1 cellular context compared by ENCODE assay signal in the genomic region with DNA sequence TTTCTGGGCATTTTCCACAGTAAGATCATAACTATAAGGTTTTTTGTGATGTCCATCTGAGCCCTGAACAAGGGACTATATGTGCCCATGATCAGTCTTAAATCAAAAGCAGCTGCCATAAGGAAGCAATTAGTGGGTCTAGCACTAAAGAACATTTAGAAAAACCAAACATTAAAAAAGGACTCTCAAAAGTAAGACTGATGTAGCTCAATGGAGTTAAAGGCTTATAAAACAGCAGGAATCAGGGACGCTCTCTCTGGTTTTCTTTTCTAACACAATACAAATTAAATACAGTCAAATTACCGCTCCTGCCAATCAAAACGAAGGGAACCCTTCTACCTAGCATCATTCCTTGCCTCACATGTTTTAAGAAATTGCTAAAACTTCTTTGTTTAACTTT.
TF ChIP-seq lines count a peak whose summit lies in the region.

No MANE protein-coding gene starts in this region.

TF ChIP-seq in HEK293, 187 proteins besides CTCF, POLR2A, EP300 and RAD21 (continued from another document and continues in another):
- TF ChIP-seq, protein P1, sequence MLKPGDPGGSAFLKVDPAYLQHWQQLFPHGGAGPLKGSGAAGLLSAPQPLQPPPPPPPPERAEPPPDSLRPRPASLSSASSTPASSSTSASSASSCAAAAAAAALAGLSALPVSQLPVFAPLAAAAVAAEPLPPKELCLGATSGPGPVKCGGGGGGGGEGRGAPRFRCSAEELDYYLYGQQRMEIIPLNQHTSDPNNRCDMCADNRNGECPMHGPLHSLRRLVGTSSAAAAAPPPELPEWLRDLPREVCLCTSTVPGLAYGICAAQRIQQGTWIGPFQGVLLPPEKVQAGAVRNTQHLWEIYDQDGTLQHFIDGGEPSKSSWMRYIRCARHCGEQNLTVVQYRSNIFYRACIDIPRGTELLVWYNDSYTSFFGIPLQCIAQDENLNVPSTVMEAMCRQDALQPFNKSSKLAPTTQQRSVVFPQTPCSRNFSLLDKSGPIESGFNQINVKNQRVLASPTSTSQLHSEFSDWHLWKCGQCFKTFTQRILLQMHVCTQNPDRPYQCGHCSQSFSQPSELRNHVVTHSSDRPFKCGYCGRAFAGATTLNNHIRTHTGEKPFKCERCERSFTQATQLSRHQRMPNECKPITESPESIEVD (tag by site-specific recombination; IDR thresholded peaks at IDR 0.05): peak; percentile 98
- TF ChIP-seq ZNF394 (tag by site-specific recombination; IDR thresholded peaks at IDR 0.05; ENCODE audit: borderline replicate concordance) (no peak), YY2 (tag by site-specific recombination; IDR thresholded peaks at IDR 0.05) (no peak), ZNF133 (tag by site-specific recombination; IDR thresholded peaks at IDR 0.05) (no peak), OSR2 (tag by site-specific recombination; IDR thresholded peaks at IDR 0.05) (peak; percentile 86), ZNF701 (tag by site-specific recombination; IDR thresholded peaks at IDR 0.05) (no peak), ZXDB (tag by site-specific recombination; IDR thresholded peaks at IDR 0.05) (peak; percentile 44; the same call in 1 of the 2 replicates), ZFHX2 (tag by site-specific recombination; conservative IDR thresholded peaks at IDR 0.05) (no peak), ZNF37A (tag by site-specific recombination; IDR thresholded peaks at IDR 0.05) (no peak), RBAK (tag by site-specific recombination; IDR thresholded peaks at IDR 0.05) (no peak), MZF1 (tag by site-specific recombination; IDR thresholded peaks at IDR 0.05; ENCODE audit: borderline replicate concordance) (no peak), ZNF548 (tag by site-specific recombination; IDR thresholded peaks at IDR 0.05) (no peak), ZNF266 (tag by site-specific recombination; IDR thresholded peaks at IDR 0.05; ENCODE audit: low read depth) (no peak), ZNF23 (tag by site-specific recombination; IDR thresholded peaks at IDR 0.05; ENCODE audit: borderline replicate concordance) (no peak), KLF1 (tag by site-specific recombination; IDR thresholded peaks at IDR 0.05) (no peak), ZNF785 (tag by site-specific recombination; IDR thresholded peaks at IDR 0.05) (no peak), ZNF138 (tag by site-specific recombination; IDR thresholded peaks at IDR 0.05; ENCODE audit: borderline replicate concordance) (no peak), ZBTB8A (tag by site-specific recombination; IDR thresholded peaks at IDR 0.05) (peak; percentile 39; the same call in 1 of the 2 replicates), ZNF549 (tag by site-specific recombination; IDR thresholded peaks at IDR 0.05) (no peak), ZNF335 (tag by site-specific recombination; conservative IDR thresholded peaks at IDR 0.05) (no peak), ZNF623 (tag by site-specific recombination; IDR thresholded peaks at IDR 0.05) (no peak), ZNF350 (tag by site-specific recombination; IDR thresholded peaks at IDR 0.05) (no peak), ZNF561 (tag by site-specific recombination; IDR thresholded peaks at IDR 0.05; ENCODE audit: borderline replicate concordance) (peak; percentile 77; the same call in 1 of the 2 replicates), ZNF501 (tag by site-specific recombination; IDR thresholded peaks at IDR 0.05) (no peak), ZNF132 (tag by site-specific recombination; IDR thresholded peaks at IDR 0.05; ENCODE audit: borderline replicate concordance) (no peak), SP7 (tag by site-specific recombination; IDR thresholded peaks at IDR 0.05) (peak; percentile 73), ZNF843 (tag by site-specific recombination; IDR thresholded peaks at IDR 0.05) (peak; percentile 93), HOXC10 (CRISPR knock-in tag; IDR thresholded peaks at IDR 0.05) (no peak), ZNF24 (tag by site-specific recombination; IDR thresholded peaks at IDR 0.05) (peak; percentile 42; the same call in 1 of the 2 replicates), ZNF324 (tag by site-specific recombination; IDR thresholded peaks at IDR 0.05) (no peak), KLF9 (tag by site-specific recombination; IDR thresholded peaks at IDR 0.05; ENCODE audit: low read depth) (no peak), ZNF10 (tag by site-specific recombination; IDR thresholded peaks at IDR 0.05) (no peak), ZNF707 (tag by site-specific recombination; IDR thresholded peaks at IDR 0.05) (no peak), ZNF311 (tag by site-specific recombination; IDR thresholded peaks at IDR 0.05; ENCODE audit: borderline replicate concordance) (no peak), ZNF473 (tag by site-specific recombination; IDR thresholded peaks at IDR 0.05) (no peak)
- TF ChIP-seq, protein P2, sequence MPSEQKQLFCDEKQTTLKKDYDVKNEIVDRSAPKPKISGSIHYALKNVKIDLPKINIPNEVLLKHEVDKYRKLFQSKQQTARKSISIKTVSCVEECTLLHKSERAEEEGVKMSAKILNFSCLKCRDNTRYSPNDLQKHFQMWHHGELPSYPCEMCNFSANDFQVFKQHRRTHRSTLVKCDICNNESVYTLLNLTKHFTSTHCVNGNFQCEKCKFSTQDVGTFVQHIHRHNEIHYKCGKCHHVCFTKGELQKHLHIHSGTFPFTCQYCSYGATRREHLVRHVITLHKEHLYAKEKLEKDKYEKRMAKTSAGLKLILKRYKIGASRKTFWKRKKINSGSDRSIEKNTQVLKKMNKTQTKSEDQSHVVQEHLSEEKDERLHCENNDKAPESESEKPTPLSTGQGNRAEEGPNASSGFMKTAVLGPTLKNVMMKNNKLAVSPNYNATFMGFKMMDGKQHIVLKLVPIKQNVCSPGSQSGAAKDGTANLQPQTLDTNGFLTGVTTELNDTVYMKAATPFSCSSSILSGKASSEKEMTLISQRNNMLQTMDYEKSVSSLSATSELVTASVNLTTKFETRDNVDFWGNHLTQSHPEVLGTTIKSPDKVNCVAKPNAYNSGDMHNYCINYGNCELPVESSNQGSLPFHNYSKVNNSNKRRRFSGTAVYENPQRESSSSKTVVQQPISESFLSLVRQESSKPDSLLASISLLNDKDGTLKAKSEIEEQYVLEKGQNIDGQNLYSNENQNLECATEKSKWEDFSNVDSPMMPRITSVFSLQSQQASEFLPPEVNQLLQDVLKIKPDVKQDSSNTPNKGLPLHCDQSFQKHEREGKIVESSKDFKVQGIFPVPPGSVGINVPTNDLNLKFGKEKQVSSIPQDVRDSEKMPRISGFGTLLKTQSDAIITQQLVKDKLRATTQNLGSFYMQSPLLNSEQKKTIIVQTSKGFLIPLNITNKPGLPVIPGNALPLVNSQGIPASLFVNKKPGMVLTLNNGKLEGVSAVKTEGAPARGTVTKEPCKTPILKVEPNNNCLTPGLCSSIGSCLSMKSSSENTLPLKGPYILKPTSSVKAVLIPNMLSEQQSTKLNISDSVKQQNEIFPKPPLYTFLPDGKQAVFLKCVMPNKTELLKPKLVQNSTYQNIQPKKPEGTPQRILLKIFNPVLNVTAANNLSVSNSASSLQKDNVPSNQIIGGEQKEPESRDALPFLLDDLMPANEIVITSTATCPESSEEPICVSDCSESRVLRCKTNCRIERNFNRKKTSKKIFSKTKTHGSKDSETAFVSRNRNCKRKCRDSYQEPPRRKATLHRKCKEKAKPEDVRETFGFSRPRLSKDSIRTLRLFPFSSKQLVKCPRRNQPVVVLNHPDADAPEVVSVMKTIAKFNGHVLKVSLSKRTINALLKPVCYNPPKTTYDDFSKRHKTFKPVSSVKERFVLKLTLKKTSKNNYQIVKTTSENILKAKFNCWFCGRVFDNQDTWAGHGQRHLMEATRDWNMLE (tag by site-specific recombination; conservative IDR thresholded peaks at IDR 0.05; ENCODE audit: low read depth): 0 out of 2 replicates have a peak, but pooled peaks have one; percentile 21
- TF ChIP-seq, protein P3, sequence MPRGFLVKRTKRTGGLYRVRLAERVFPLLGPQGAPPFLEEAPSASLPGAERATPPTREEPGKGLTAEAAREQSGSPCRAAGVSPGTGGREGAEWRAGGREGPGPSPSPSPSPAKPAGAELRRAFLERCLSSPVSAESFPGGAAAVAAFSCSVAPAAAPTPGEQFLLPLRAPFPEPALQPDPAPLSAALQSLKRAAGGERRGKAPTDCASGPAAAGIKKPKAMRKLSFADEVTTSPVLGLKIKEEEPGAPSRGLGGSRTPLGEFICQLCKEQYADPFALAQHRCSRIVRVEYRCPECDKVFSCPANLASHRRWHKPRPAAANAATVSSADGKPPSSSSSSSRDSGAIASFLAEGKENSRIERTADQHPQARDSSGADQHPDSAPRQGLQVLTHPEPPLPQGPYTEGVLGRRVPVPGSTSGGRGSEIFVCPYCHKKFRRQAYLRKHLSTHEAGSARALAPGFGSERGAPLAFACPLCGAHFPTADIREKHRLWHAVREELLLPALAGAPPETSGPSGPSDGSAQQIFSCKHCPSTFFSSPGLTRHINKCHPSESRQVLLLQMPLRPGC (tag by site-specific recombination; IDR thresholded peaks at IDR 0.05): peak; percentile 76
- TF ChIP-seq, protein P4, sequence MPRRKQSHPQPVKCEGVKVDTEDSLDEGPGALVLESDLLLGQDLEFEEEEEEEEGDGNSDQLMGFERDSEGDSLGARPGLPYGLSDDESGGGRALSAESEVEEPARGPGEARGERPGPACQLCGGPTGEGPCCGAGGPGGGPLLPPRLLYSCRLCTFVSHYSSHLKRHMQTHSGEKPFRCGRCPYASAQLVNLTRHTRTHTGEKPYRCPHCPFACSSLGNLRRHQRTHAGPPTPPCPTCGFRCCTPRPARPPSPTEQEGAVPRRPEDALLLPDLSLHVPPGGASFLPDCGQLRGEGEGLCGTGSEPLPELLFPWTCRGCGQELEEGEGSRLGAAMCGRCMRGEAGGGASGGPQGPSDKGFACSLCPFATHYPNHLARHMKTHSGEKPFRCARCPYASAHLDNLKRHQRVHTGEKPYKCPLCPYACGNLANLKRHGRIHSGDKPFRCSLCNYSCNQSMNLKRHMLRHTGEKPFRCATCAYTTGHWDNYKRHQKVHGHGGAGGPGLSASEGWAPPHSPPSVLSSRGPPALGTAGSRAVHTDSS (tag by site-specific recombination; IDR thresholded peaks at IDR 0.05): no peak
- TF ChIP-seq, protein P5, sequence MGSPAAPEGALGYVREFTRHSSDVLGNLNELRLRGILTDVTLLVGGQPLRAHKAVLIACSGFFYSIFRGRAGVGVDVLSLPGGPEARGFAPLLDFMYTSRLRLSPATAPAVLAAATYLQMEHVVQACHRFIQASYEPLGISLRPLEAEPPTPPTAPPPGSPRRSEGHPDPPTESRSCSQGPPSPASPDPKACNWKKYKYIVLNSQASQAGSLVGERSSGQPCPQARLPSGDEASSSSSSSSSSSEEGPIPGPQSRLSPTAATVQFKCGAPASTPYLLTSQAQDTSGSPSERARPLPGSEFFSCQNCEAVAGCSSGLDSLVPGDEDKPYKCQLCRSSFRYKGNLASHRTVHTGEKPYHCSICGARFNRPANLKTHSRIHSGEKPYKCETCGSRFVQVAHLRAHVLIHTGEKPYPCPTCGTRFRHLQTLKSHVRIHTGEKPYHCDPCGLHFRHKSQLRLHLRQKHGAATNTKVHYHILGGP (tag by site-specific recombination; IDR thresholded peaks at IDR 0.05): no peak
- TF ChIP-seq, protein P6, sequence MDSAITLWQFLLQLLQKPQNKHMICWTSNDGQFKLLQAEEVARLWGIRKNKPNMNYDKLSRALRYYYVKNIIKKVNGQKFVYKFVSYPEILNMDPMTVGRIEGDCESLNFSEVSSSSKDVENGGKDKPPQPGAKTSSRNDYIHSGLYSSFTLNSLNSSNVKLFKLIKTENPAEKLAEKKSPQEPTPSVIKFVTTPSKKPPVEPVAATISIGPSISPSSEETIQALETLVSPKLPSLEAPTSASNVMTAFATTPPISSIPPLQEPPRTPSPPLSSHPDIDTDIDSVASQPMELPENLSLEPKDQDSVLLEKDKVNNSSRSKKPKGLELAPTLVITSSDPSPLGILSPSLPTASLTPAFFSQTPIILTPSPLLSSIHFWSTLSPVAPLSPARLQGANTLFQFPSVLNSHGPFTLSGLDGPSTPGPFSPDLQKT (IDR thresholded peaks at IDR 0.05; ENCODE audit: borderline replicate concordance, low read depth, low read length): no peak
- TF ChIP-seq, protein P7, sequence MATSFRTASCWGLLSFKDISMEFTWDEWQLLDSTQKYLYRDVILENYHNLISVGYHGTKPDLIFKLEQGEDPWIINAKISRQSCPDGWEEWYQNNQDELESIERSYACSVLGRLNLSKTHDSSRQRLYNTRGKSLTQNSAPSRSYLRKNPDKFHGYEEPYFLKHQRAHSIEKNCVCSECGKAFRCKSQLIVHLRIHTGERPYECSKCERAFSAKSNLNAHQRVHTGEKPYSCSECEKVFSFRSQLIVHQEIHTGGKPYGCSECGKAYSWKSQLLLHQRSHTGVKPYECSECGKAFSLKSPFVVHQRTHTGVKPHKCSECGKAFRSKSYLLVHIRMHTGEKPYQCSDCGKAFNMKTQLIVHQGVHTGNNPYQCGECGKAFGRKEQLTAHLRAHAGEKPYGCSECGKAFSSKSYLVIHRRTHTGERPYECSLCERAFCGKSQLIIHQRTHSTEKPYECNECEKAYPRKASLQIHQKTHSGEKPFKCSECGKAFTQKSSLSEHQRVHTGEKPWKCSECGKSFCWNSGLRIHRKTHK (tag by site-specific recombination; IDR thresholded peaks at IDR 0.05): no peak
- TF ChIP-seq, protein P8, sequence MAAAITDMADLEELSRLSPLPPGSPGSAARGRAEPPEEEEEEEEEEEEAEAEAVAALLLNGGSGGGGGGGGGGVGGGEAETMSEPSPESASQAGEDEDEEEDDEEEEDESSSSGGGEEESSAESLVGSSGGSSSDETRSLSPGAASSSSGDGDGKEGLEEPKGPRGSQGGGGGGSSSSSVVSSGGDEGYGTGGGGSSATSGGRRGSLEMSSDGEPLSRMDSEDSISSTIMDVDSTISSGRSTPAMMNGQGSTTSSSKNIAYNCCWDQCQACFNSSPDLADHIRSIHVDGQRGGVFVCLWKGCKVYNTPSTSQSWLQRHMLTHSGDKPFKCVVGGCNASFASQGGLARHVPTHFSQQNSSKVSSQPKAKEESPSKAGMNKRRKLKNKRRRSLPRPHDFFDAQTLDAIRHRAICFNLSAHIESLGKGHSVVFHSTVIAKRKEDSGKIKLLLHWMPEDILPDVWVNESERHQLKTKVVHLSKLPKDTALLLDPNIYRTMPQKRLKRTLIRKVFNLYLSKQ (tag by site-specific recombination; IDR thresholded peaks at IDR 0.05; ENCODE audit: borderline replicate concordance): no peak
- TF ChIP-seq, protein P9, sequence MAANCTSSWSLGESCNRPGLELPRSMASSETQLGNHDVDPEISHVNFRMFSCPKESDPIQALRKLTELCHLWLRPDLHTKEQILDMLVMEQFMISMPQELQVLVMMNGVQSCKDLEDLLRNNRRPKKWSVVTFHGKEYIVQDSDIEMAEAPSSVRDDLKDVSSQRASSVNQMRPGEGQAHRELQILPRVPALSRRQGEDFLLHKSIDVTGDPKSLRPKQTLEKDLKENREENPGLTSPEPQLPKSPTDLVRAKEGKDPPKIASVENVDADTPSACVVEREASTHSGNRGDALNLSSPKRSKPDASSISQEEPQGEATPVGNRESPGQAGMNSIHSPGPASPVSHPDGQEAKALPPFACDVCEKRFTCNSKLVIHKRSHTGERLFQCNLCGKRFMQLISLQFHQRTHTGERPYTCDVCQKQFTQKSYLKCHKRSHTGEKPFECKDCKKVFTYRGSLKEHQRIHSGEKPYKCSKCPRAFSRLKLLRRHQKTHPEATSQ (tag by site-specific recombination; IDR thresholded peaks at IDR 0.05): no peak
- TF ChIP-seq, protein P10, sequence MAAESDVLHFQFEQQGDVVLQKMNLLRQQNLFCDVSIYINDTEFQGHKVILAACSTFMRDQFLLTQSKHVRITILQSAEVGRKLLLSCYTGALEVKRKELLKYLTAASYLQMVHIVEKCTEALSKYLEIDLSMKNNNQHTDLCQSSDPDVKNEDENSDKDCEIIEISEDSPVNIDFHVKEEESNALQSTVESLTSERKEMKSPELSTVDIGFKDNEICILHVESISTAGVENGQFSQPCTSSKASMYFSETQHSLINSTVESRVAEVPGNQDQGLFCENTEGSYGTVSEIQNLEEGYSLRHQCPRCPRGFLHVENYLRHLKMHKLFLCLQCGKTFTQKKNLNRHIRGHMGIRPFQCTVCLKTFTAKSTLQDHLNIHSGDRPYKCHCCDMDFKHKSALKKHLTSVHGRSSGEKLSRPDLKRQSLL (tag by site-specific recombination; IDR thresholded peaks at IDR 0.05): no peak
